8 cellular contexts compared by ENCODE assay signal in genomic region chr16:740459-740763, GRCh38. TPM values are rescaled to one million over a fixed set of nuclear protein-coding genes. Genes with fewer than 3 reads are reported as not detected.
DNase-seq lines count a peak whose midpoint lies in the region; ATAC-seq and TF ChIP-seq lines count a peak whose summit lies in the region.

No MANE protein-coding gene starts in this region.

- DNase-seq in AG08396 (ENCODE audit: low spot score) (peak; percentile 42), GM23248 (peak; percentile 40), WTC11 (ENCODE audit: low spot score) (no peak), right atrium auricular region (ENCODE audit: low spot score) (no peak), KBM-7 (no peak)
- DNase-seq in stimulated activated effector memory CD8-positive, alpha-beta T cell treated with anti-CD3 and anti-CD28 coated beads, Interleukin-12 subunit alpha, Interleukin-12 subunit beta, amount 100 ng/mL, for 72 hours (ENCODE audit: low spot score in 2 of 2) = peak in 1 of 2 donors; percentile 58
- no peak for DNase-seq in stimulated activated CD4-positive, alpha-beta T cell treated with anti-CD3 and anti-CD28 coated beads, Interleukin-15, amount 100 ng/mL, for 24 hours

- H3K4me1 Mint-ChIP-seq in WTC11 = peaks cover 14% of the 10 kb centered on the region
- H3K4me1 Mint-ChIP-seq in stimulated activated effector memory CD8-positive, alpha-beta T cell treated with anti-CD3 and anti-CD28 coated beads, Interleukin-12 subunit alpha, Interleukin-12 subunit beta, amount 100 ng/mL, for 72 hours = peaks cover 25% of the 10 kb centered on the region

- no peaks in the 10 kb centered on the region for H3K9me3 Mint-ChIP-seq in WTC11
- no peaks in the 10 kb centered on the region for H3K9me3 Mint-ChIP-seq in stimulated activated effector memory CD8-positive, alpha-beta T cell treated with anti-CD3 and anti-CD28 coated beads, Interleukin-12 subunit alpha, Interleukin-12 subunit beta, amount 100 ng/mL, for 72 hours

- TF ChIP-seq CTCF in WTC11 (IDR thresholded peaks at IDR 0.05) (no peak), right atrium auricular region (IDR thresholded peaks at IDR 0.05) (no peak)

- no peaks in the 10 kb centered on the region for H3F3A ChIP-seq in GM23248 (ENCODE audit: insufficient read depth)

- H3K27me3 ChIP-seq in GM23248 (replicated peaks; ENCODE audit: insufficient read depth) (no peaks in the 10 kb centered on the region), right atrium auricular region (no peaks in the 10 kb centered on the region)

- no peaks in the 10 kb centered on the region for H4K20me1 ChIP-seq in GM23248 (ENCODE audit: insufficient read depth)

- H2AFZ ChIP-seq in GM23248 = peak overlapping the region; percentile 97

- POLR2A ChIA-PET in WTC11 (lab: Charles Lee) = interaction anchor here (0.9 to 1.8 kb wide), 3 partner anchors 20 to 45 kb away, joined by 3 to 10 read pairs (median 4); partner anchors contain the start of genes ANTKMT and MSLN

- no peaks in the 10 kb centered on the region for H3K9me2 ChIP-seq in GM23248 (ENCODE audit: insufficient read depth)

- no peaks in the 10 kb centered on the region; the same call in 1 of the 2 replicates for H3K79me2 ChIP-seq in GM23248 (ENCODE audit: insufficient read depth)

- no peak for ATAC-seq in WTC11
- no peak for ATAC-seq in stimulated activated effector memory CD8-positive, alpha-beta T cell treated with anti-CD3 and anti-CD28 coated beads, Interleukin-12 subunit alpha, Interleukin-12 subunit beta, amount 100 ng/mL, for 72 hours
- ATAC-seq in GM18502 (IDR thresholded peaks at IDR 0.05; ENCODE audit: poor library complexity, unreplicated experiment) = no peak

- no peaks in the 10 kb centered on the region for H3K36me3 ChIP-seq in GM23248 (ENCODE audit: low read depth)
- peaks cover 19% of the 10 kb centered on the region for H3K36me3 ChIP-seq in right atrium auricular region

- H3K4me3 Mint-ChIP-seq in WTC11 = peak overlapping the region; percentile 74
- H3K4me3 Mint-ChIP-seq in stimulated activated effector memory CD8-positive, alpha-beta T cell treated with anti-CD3 and anti-CD28 coated beads, Interleukin-12 subunit alpha, Interleukin-12 subunit beta, amount 100 ng/mL, for 72 hours = peak overlapping the region; percentile 72

- no peaks in the 10 kb centered on the region for H3K27me3 Mint-ChIP-seq in WTC11 (ENCODE audit: low read depth)

- H3K4me1 ChIP-seq in GM23248 (ENCODE audit: insufficient read depth) (no peaks in the 10 kb centered on the region; the same call in 1 of the 2 replicates), right atrium auricular region (peaks cover 0 to 13% of the 10 kb centered on the region in 2 donors)

- H3K27ac ChIP-seq in GM23248 (no peak overlapping the region), right atrium auricular region (peak overlapping the region; percentile 55 to 78)

- H3K9me3 ChIP-seq in GM23248 (ENCODE audit: low read depth) (no peaks in the 10 kb centered on the region), right atrium auricular region (no peaks in the 10 kb centered on the region)

- H3K4me2 ChIP-seq in GM23248 (ENCODE audit: unreplicated experiment) = peak overlapping the region; percentile 92

- H3K27ac Mint-ChIP-seq in WTC11 = no peak overlapping the region
- H3K27ac Mint-ChIP-seq in stimulated activated effector memory CD8-positive, alpha-beta T cell treated with anti-CD3 and anti-CD28 coated beads, Interleukin-12 subunit alpha, Interleukin-12 subunit beta, amount 100 ng/mL, for 72 hours = peak overlapping the region; percentile 17

- peak overlapping the region; percentile 86 for H3K9ac ChIP-seq in GM23248

- CTCF ChIA-PET in WTC11 (lab: Charles Lee) = interaction anchor here (0.5 to 3.2 kb wide), 22 partner anchors 7 to 1042 kb away, joined by 3 to 28 read pairs (median 5); partner anchors contain the start of genes ANTKMT, CCDC78, CHTF18 and HAGHL

- H3K36me3 Mint-ChIP-seq in WTC11 = peaks cover 6% of the 10 kb centered on the region; the same call in 1 of the 2 replicates
- peaks cover 45% of the 10 kb centered on the region for H3K36me3 Mint-ChIP-seq in stimulated activated effector memory CD8-positive, alpha-beta T cell treated with anti-CD3 and anti-CD28 coated beads, Interleukin-12 subunit alpha, Interleukin-12 subunit beta, amount 100 ng/mL, for 72 hours

- H3K4me3 ChIP-seq in GM23248 (peak overlapping the region; percentile 89), right atrium auricular region (peak overlapping the region; percentile 61 to 83)

- in situ Hi-C loops in GM23248 (cut with MboI) (no loop called here), KBM-7 (cut with MboI; ENCODE audit: low pct_unique_long_range_greater_than_20kb, low sequenced_read_pairs) (no loop called here)

- WGBS in GM23248 (ENCODE audit: low coverage in 1 of 2, low lambda C conversion rate in 2 of 2, missing lambda C conversion rate in 2 of 2), 2 experiments = 0 to 2% methylated on average over 11 to 21 of the region's 22 CpGs

TF ChIP-seq in WTC11, 78 proteins besides CTCF, POLR2A, EP300 and RAD21:
- TF ChIP-seq FOXJ3 (CRISPR knock-in tag; IDR thresholded peaks at IDR 0.05; ENCODE audit: borderline replicate concordance) (no peak), CREB1 (CRISPR knock-in tag; IDR thresholded peaks at IDR 0.05) (no peak), ELF4 (CRISPR knock-in tag; IDR thresholded peaks at IDR 0.05; ENCODE audit: low read depth) (no peak), TEAD1 (CRISPR knock-in tag; IDR thresholded peaks at IDR 0.05) (no peak), ZNF232 (CRISPR knock-in tag; IDR thresholded peaks at IDR 0.05) (no peak), JUN (CRISPR knock-in tag; IDR thresholded peaks at IDR 0.05) (no peak), NFATC4 (CRISPR knock-in tag; IDR thresholded peaks at IDR 0.05) (no peak), MYBL2 (CRISPR knock-in tag; IDR thresholded peaks at IDR 0.05) (no peak), KAT7 (CRISPR knock-in tag; IDR thresholded peaks at IDR 0.05; ENCODE audit: borderline replicate concordance) (no peak), ATF2 (CRISPR knock-in tag; IDR thresholded peaks at IDR 0.05; ENCODE audit: borderline replicate concordance, low read depth) (no peak), ATF3 (CRISPR knock-in tag; conservative IDR thresholded peaks at IDR 0.05) (no peak)

RNA-seq across cellular contexts. Expression of gene CIAO3, which starts 0.4 kb away (rescaled TPM):
- total RNA-seq in GM23248 (2014; rRNA removed; shearing (Covaris generic)) = 24.0 and 37.5 TPM in 2 replicates
- polyA plus RNA-seq in GM23248 (2016; fragmentation: Nextera tagmentation; extraction: Ambion mirVana) = 24.5 and 27.8 TPM in 2 replicates
- 32.8 to 50.9 TPM (median 32.8 TPM) in 3 replicates for total RNA-seq in WTC11 (2021)
- total RNA-seq in right atrium auricular region = 10 to 100 TPM; 23.3 to 25.5 TPM

RNA-seq across cellular contexts. Expression of gene HAGHL, which starts 13.5 kb away (rescaled TPM):
- 5.8 and 7.8 TPM in 2 replicates for total RNA-seq in GM23248 (2014; rRNA removed; shearing (Covaris generic))
- polyA plus RNA-seq in GM23248 (2016; fragmentation: Nextera tagmentation; extraction: Ambion mirVana) = 10.8 and 64.8 TPM in 2 replicates
- total RNA-seq in WTC11 (2021) (38.4 to 41.7 TPM (median 39.4 TPM) in 3 replicates), right atrium auricular region (1 to 10 TPM; 9.6 to 9.7 TPM)

RNA-seq across cellular contexts. Expression of gene CCDC78, which starts 14.2 kb away (rescaled TPM):
- total RNA-seq in GM23248 (2014; rRNA removed; shearing (Covaris generic)) = 1.0 and 9.5 TPM in 2 replicates
- polyA plus RNA-seq in GM23248 (2016; fragmentation: Nextera tagmentation; extraction: Ambion mirVana) = 0.78 and 1.1 TPM in 2 replicates
- 19.4 to 20.8 TPM (median 20.2 TPM) in 3 replicates for total RNA-seq in WTC11 (2021)
- total RNA-seq in right atrium auricular region = under 1 TPM; 0.43 to 0.56 TPM

RNA-seq across cellular contexts. Expression of gene ANTKMT, which starts 19.5 kb away (rescaled TPM):
- 20.4 and 34.8 TPM in 2 replicates for total RNA-seq in GM23248 (2014; rRNA removed; shearing (Covaris generic))
- polyA plus RNA-seq in GM23248 (2016; fragmentation: Nextera tagmentation; extraction: Ambion mirVana) = 33.3 and 33.5 TPM in 2 replicates
- 40.6 to 43.1 TPM (median 43.0 TPM) in 3 replicates for total RNA-seq in WTC11 (2021)
- 10 to 100 TPM; 36.5 to 37.5 TPM for total RNA-seq in right atrium auricular region

RNA-seq across cellular contexts. Expression of gene MSLN, which starts 20.1 kb away (rescaled TPM):
- total RNA-seq in GM23248 (2014; rRNA removed; shearing (Covaris generic)) = not detected in 2 replicates
- polyA plus RNA-seq in GM23248 (2016; fragmentation: Nextera tagmentation; extraction: Ambion mirVana) = not detected in 2 replicates
- total RNA-seq in WTC11 (2021) = 0.20 to 0.55 TPM (median 0.46 TPM) in 3 replicates
- total RNA-seq in right atrium auricular region = 10 to 100 TPM; 44.8 to 94.6 TPM

Comparison
In these comparisons a context has a peak if more than half of its experiments do, and no peak if none do; other contexts are left out.
1. DNase-seq: peak in AG08396 (single experiment) and GM23248 (single experiment); none in WTC11 (single experiment), right atrium auricular region (single experiment), stimulated activated CD4-positive, alpha-beta T cell treated with anti-CD3 and anti-CD28 coated beads, Interleukin-15, amount 100 ng/mL, for 24 hours (single experiment) and KBM-7 (single experiment).